ENCODE assay signal across 9 cellular contexts in genomic region chr2:233414777-233415570, GRCh38.
DNase-seq lines count a peak whose midpoint lies in the region; ATAC-seq and TF ChIP-seq lines count a peak whose summit lies in the region.
"Had no signal": no experiment of that assay in that cellular context is flagged by ENCODE, and none has a peak within 500 bp of the region (broad histone marks: within the 10 kb centered on the region; RNA-seq: fewer than 3 reads in every experiment).

No MANE protein-coding gene starts in this region.

- no peaks in the 10 kb centered on the region; the same call in 1 of the 2 replicates for H3K36me3 ChIP-seq in GM23248 (ENCODE audit: low read depth)
- no peaks in the 10 kb centered on the region for H3K36me3 ChIP-seq in fibroblast of lung (ENCODE audit: control insufficient read depth, insufficient read depth, low read length)
- no peaks in the 10 kb centered on the region for H3K36me3 ChIP-seq in WERI-Rb-1

- H3K9ac ChIP-seq in GM23248: 0 out of 2 replicates have a peak overlapping the region, but pooled peaks have one; percentile 36
- H3K9ac ChIP-seq in fibroblast of lung (ENCODE audit: insufficient read depth, low read length): no peak overlapping the region

- H3K27me3 ChIP-seq in GM23248 (replicated peaks; ENCODE audit: insufficient read depth): no peaks in the 10 kb centered on the region
- H3K27me3 ChIP-seq in fibroblast of lung (ENCODE audit: control insufficient read depth, insufficient read depth, low read length): no peaks in the 10 kb centered on the region
- no peaks in the 10 kb centered on the region for H3K27me3 ChIP-seq in WERI-Rb-1 (ENCODE audit: insufficient read depth, low read depth, severe bottlenecking)

- peak; percentile 54 to 71 for ATAC-seq in activated CD4-positive, CD25-positive, alpha-beta regulatory T cell treated with anti-CD3 and anti-CD28 coated beads, Interleukin-2, amount 50 U/mL, for 24 hours
- ATAC-seq in GM18505 (IDR thresholded peaks at IDR 0.05; ENCODE audit: unreplicated experiment) (no peak), GM21515 (IDR thresholded peaks at IDR 0.05; ENCODE audit: unreplicated experiment) (no peak)

- H3K79me2 ChIP-seq in GM23248 (ENCODE audit: insufficient read depth) (no peaks in the 10 kb centered on the region), fibroblast of lung (ENCODE audit: control insufficient read depth, insufficient read depth, low read length) (no peaks in the 10 kb centered on the region)

- WGBS in GM23248 (ENCODE audit: low coverage in 1 of 2, low lambda C conversion rate in 2 of 2, missing lambda C conversion rate in 2 of 2), 2 experiments: 78 to 82% methylated on average over 5 of the region's 5 CpGs

- in situ Hi-C loops in GM23248 (cut with MboI): no loop called here

- H3K9me3 ChIP-seq in GM23248 (ENCODE audit: low read depth): peaks cover 18% of the 10 kb centered on the region
- no peaks in the 10 kb centered on the region for H3K9me3 ChIP-seq in fibroblast of lung (ENCODE audit: control insufficient read depth, insufficient read depth, low read depth, low read length)
- H3K9me3 ChIP-seq in WERI-Rb-1 (ENCODE audit: severe bottlenecking): peaks cover 5% of the 10 kb centered on the region

- peaks cover 26% of the 10 kb centered on the region for H3K4me1 ChIP-seq in GM23248 (ENCODE audit: insufficient read depth)
- peaks cover 20% of the 10 kb centered on the region for H3K4me1 ChIP-seq in fibroblast of lung (ENCODE audit: control insufficient read depth, extremely low read depth, insufficient read depth, low read length)

- H2AFZ ChIP-seq in GM23248: no peak overlapping the region
- H2AFZ ChIP-seq in fibroblast of lung (ENCODE audit: low read length): no peak overlapping the region

- DNase-seq in GM23248 (peak; percentile 81), fibroblast of lung (ENCODE audit: low read depth in 2 of 2) (peak; percentile 42 to 79), GDM1 (lab: John Stamatoyannopoulos, UW) (no peak), WERI-Rb-1 (no peak)
- DNase-seq in stimulated activated CD4-positive, alpha-beta T cell treated with anti-CD3 and anti-CD28 coated beads, Interleukin-4, amount 100 ng/mL, for 1 hour: peak; percentile 45
- DNase-seq: glutamatergic neuron had no signal

- H3K27ac ChIP-seq in GM23248 (peak overlapping the region; percentile 67; the same call in 1 of the 2 replicates), fibroblast of lung (ENCODE audit: insufficient read depth, low read length) (no peak overlapping the region), WERI-Rb-1 (no peak overlapping the region)

- H3K4me2 ChIP-seq in GM23248 (ENCODE audit: unreplicated experiment) (peak overlapping the region; percentile 36), fibroblast of lung (ENCODE audit: extremely low read depth, insufficient read depth, low read length) (no peak overlapping the region)

- TF ChIP-seq POLR2A in GM18505 (IDR thresholded peaks at IDR 0.05; ENCODE audit: borderline replicate concordance, extremely low read depth, insufficient read depth, insufficient read length): no peak

- H4K20me1 ChIP-seq in GM23248 (ENCODE audit: insufficient read depth): no peaks in the 10 kb centered on the region
- H4K20me1 ChIP-seq in fibroblast of lung (ENCODE audit: control insufficient read depth, extremely low read depth, insufficient read depth, low read length): no peaks in the 10 kb centered on the region

- H3K4me3 ChIP-seq in GM23248 (no peak overlapping the region), fibroblast of lung (replicated peaks in 1 of 4; ENCODE audit: control extremely low read depth in 1 of 4, insufficient read depth in 1 of 4, low read depth in 3 of 4, low read length in 4 of 4) (no peak overlapping the region), WERI-Rb-1 (ENCODE audit: low read depth, low read length) (no peak overlapping the region)

- no peaks in the 10 kb centered on the region for H3K9me2 ChIP-seq in GM23248 (ENCODE audit: insufficient read depth)

- no peak for TF ChIP-seq CTCF in fibroblast of lung (conservative IDR thresholded peaks at IDR 0.05 in 1 of 2, IDR thresholded peaks at IDR 0.05 in 1 of 2; ENCODE audit: low read depth in 1 of 2, low read length in 2 of 2)
- no peak for TF ChIP-seq CTCF in WERI-Rb-1 (IDR thresholded peaks at IDR 0.05; ENCODE audit: low read depth, low read length)

- H3F3A ChIP-seq in GM23248 (ENCODE audit: insufficient read depth): peaks cover 28% of the 10 kb centered on the region

Comparison
In these comparisons a context has a peak if more than half of its experiments do, and no peak if none do; other contexts are left out.
1. DNase-seq: peak in GM23248 (single experiment), fibroblast of lung (2 of 2) and stimulated activated CD4-positive, alpha-beta T cell treated with anti-CD3 and anti-CD28 coated beads, Interleukin-4, amount 100 ng/mL, for 1 hour (single experiment); none in GDM1 (single experiment) and WERI-Rb-1 (single experiment).
2. ATAC-seq: peak in activated CD4-positive, CD25-positive, alpha-beta regulatory T cell treated with anti-CD3 and anti-CD28 coated beads, Interleukin-2, amount 50 U/mL, for 24 hours (2 of 2); none in GM18505 (single experiment) and GM21515 (single experiment).